ENCODE assay signal across 8 cellular contexts in the genomic region with DNA sequence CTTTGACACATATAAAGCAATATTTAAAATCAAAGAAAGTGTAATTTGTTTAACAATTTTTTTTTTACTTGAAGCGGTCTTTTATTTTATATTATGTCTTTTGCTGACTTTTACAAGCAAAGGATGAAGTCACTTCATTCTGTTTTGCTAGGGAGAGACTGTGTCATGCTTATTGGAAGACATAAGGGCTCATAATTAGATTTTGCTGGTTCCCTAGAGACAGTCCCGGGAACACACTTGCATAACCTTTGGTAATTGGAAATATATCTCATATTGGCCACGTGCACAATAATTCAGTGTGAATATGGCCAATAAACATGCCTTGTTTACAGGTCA.
A peak's percentile ranks its signal among the peaks of the same experiment; 100 is the strongest.
DNase-seq lines count a peak whose midpoint lies in the region; ATAC-seq and TF ChIP-seq lines count a peak whose summit lies in the region.

No MANE protein-coding gene starts in this region.

- DNase-seq in NCI-H2171 treated with DMSO at 0.1 percent for 48 hours (lab: John Stamatoyannopoulos, UW) (peak; percentile 73), fibroblast of mammary gland (ENCODE audit: low read depth) (peak; percentile 57), skeletal muscle cell (ENCODE audit: low read depth) (no peak), T-helper 9 cell (no peak), NCI-H128 (lab: John Stamatoyannopoulos, UW; ENCODE audit: unreplicated experiment) (no peak), SHP77 (lab: John Stamatoyannopoulos, UW) (no peak)

- no peak for TF ChIP-seq CTCF in fibroblast of mammary gland (conservative IDR thresholded peaks at IDR 0.05; ENCODE audit: control insufficient read depth, insufficient read depth, low read depth, low read length)

- H3K4me3 ChIP-seq in fibroblast of mammary gland (ENCODE audit: control insufficient read depth, low read depth, low read length) (peak overlapping the region; percentile 72), skeletal muscle cell (ENCODE audit: low read depth, low read length) (peak overlapping the region; percentile 90)

- peak; percentile 11 for ATAC-seq in GM19351 (IDR thresholded peaks at IDR 0.05; ENCODE audit: unreplicated experiment)
- ATAC-seq in HG02981 (IDR thresholded peaks at IDR 0.05; ENCODE audit: unreplicated experiment): no peak

Comparison
In these comparisons a context has a peak if more than half of its experiments do, and no peak if none do; other contexts are left out.
1. DNase-seq: peak in NCI-H2171 treated with DMSO at 0.1 percent for 48 hours (single experiment) and fibroblast of mammary gland (single experiment); none in skeletal muscle cell (single experiment), T-helper 9 cell (single experiment), NCI-H128 (single experiment) and SHP77 (0 of 2).